11 cellular contexts compared by ENCODE assay signal in the genomic region with DNA sequence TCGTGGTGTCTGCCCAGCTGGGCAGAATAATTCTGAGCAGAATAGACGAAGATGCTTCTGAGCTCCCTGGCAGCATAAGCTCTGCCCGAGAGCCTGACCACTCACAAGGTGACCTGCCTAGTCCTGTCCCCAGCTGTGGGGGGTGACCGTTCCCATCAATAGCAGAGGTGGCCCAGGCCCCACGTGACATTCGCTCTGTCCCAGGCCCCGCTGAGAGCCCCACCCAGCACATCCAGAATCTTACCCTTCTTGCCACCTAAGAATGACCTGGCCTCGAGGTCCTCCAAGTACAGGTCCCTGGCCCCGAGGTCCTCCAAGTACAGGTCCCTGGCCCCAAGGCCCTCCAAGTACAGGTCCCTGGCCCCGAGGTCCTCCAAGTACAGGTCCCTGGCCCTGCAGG. TPM values are rescaled to one million over a fixed set of nuclear protein-coding genes. Genes with fewer than 3 reads are reported as not detected.
DNase-seq lines count a peak whose midpoint lies in the region; ATAC-seq and TF ChIP-seq lines count a peak whose summit lies in the region.
"Had no signal": no experiment of that assay in that cellular context is flagged by ENCODE, and none has a peak within 500 bp of the region (broad histone marks: within the 10 kb centered on the region; RNA-seq: fewer than 3 reads in every experiment).

No MANE protein-coding gene starts in this region.

- H3K4me3 ChIP-seq in body of pancreas (no peak overlapping the region), lower lobe of right lung (peak overlapping the region; percentile 73)
- H3K4me3 ChIP-seq: A549 had no signal

- H3K9me3 ChIP-seq in body of pancreas (no peaks in the 10 kb centered on the region), lower lobe of right lung (no peaks in the 10 kb centered on the region)
- H3K9me3 ChIP-seq: A549 had no signal

- H3K4me1 ChIP-seq in body of pancreas (peaks cover 16% of the 10 kb centered on the region), lower lobe of right lung (peaks cover 64% of the 10 kb centered on the region)
- H3K4me1 ChIP-seq: A549 had no signal

- ATAC-seq in body of pancreas: no peak
- no peak for ATAC-seq in lower lobe of right lung
- no peak for ATAC-seq in HG03571 (IDR thresholded peaks at IDR 0.05; ENCODE audit: unreplicated experiment)
- ATAC-seq: A549 had no signal

- H3K4me1 Mint-ChIP-seq in activated CD4-positive, alpha-beta T cell treated with anti-CD3 and anti-CD28 coated beads, Interleukin-2, amount 10 ng/mL, durations not matched to agents 24 days and 14 days: peaks cover 30% of the 10 kb centered on the region

- H3K4me3 Mint-ChIP-seq in activated CD4-positive, alpha-beta T cell treated with anti-CD3 and anti-CD28 coated beads, Interleukin-2, amount 10 ng/mL, durations not matched to agents 24 days and 14 days: no peak overlapping the region

- H3K9me3 Mint-ChIP-seq in activated CD4-positive, alpha-beta T cell treated with anti-CD3 and anti-CD28 coated beads, Interleukin-2, amount 10 ng/mL, durations not matched to agents 24 days and 14 days: no peaks in the 10 kb centered on the region

- peak overlapping the region; percentile 94 for H3K27ac Mint-ChIP-seq in activated CD4-positive, alpha-beta T cell treated with anti-CD3 and anti-CD28 coated beads, Interleukin-2, amount 10 ng/mL, durations not matched to agents 24 days and 14 days

- peaks cover 25% of the 10 kb centered on the region for H3K36me3 Mint-ChIP-seq in activated CD4-positive, alpha-beta T cell treated with anti-CD3 and anti-CD28 coated beads, Interleukin-2, amount 10 ng/mL, durations not matched to agents 24 days and 14 days (ENCODE audit: low read depth)

- intact Hi-C loops in activated CD4-positive, alpha-beta T cell treated with anti-CD3 and anti-CD28 coated beads, Interleukin-2, amount 10 ng/mL, durations not matched to agents 24 days and 14 days (cut with micrococcal nuclease): no loop called here
- intact Hi-C loops in body of pancreas (cut with DNase I) (no loop called here), lower lobe of right lung (cut with DNase I) (no loop called here)

- H3K27ac ChIP-seq in body of pancreas: peak overlapping the region; percentile 2 to 78 (median 62)
- H3K27ac ChIP-seq in lower lobe of right lung: peak overlapping the region; percentile 95
- H3K27ac ChIP-seq in temporal lobe (ENCODE audit: low read depth, low read length): peak overlapping the region; percentile 64
- H3K27ac ChIP-seq: A549 had no signal

- H3K27me3 Mint-ChIP-seq in activated CD4-positive, alpha-beta T cell treated with anti-CD3 and anti-CD28 coated beads, Interleukin-2, amount 10 ng/mL, durations not matched to agents 24 days and 14 days: no peaks in the 10 kb centered on the region

- H3K27me3 ChIP-seq in body of pancreas (no peaks in the 10 kb centered on the region), lower lobe of right lung (ENCODE audit: low read depth) (no peaks in the 10 kb centered on the region)

- TF ChIP-seq POLR2A in body of pancreas (IDR thresholded peaks at IDR 0.05): no peak

- no peak for DNase-seq in activated CD4-positive, alpha-beta T cell treated with anti-CD3 and anti-CD28 coated beads, Interleukin-2, amount 10 ng/mL, durations not matched to agents 24 days and 14 days
- no peak for DNase-seq in activated CD4-positive, alpha-beta T cell treated with anti-CD3 and anti-CD28 coated beads for 48 hours
- DNase-seq in body of pancreas (no peak), lower lobe of right lung (no peak), OCI-M2 (lab: John Stamatoyannopoulos, UW; ENCODE audit: unreplicated experiment) (no peak), NCI-H69 (lab: John Stamatoyannopoulos, UW) (no peak)
- DNase-seq: GDM1, NCI-H1105 had no signal

- no peak for TF ChIP-seq CTCF in body of pancreas (IDR thresholded peaks at IDR 0.05)
- no peak for TF ChIP-seq CTCF in lower lobe of right lung (IDR thresholded peaks at IDR 0.05)

- H3K36me3 ChIP-seq in body of pancreas (replicated peaks in 1 of 2; ENCODE audit: insufficient read depth in 1 of 2, low read depth in 2 of 2) (no peaks in the 10 kb centered on the region), lower lobe of right lung (peaks cover 25% of the 10 kb centered on the region)

- WGBS in body of pancreas, 2 donors: 76 to 84% methylated on average over 5 to 10 of the region's 10 CpGs

RNA-seq across cellular contexts. Expression of a gene that starts 0.7 kb away (rescaled TPM):
- 19.9 and 20.8 TPM in 2 replicates for total RNA-seq in activated CD4-positive, alpha-beta T cell treated with anti-CD3 and anti-CD28 coated beads, Interleukin-2, amount 10 ng/mL, durations not matched to agents 24 days and 14 days
- total RNA-seq in body of pancreas: 10 to 100 TPM; 23.6 to 25.1 TPM
- 63.1 TPM for total RNA-seq in lower lobe of right lung
- total RNA-seq in temporal lobe: 1.7 TPM

RNA-seq across cellular contexts. Expression of a gene that starts 39.6 kb away (rescaled TPM):
- total RNA-seq in activated CD4-positive, alpha-beta T cell treated with anti-CD3 and anti-CD28 coated beads, Interleukin-2, amount 10 ng/mL, durations not matched to agents 24 days and 14 days: 91.4 and 101 TPM in 2 replicates
- total RNA-seq in body of pancreas (10 to 100 TPM; 25.4 to 76.5 TPM), lower lobe of right lung (27.5 TPM), temporal lobe (13.8 TPM)

RNA-seq across cellular contexts. Expression of a gene that starts 44.0 kb away (rescaled TPM):
- total RNA-seq in activated CD4-positive, alpha-beta T cell treated with anti-CD3 and anti-CD28 coated beads, Interleukin-2, amount 10 ng/mL, durations not matched to agents 24 days and 14 days: not detected in 2 replicates
- total RNA-seq in body of pancreas (not detected), lower lobe of right lung (not detected), temporal lobe (not detected)

RNA-seq across cellular contexts. Expression of a gene that starts 57.9 kb away (rescaled TPM):
- 56.5 and 58.0 TPM in 2 replicates for total RNA-seq in activated CD4-positive, alpha-beta T cell treated with anti-CD3 and anti-CD28 coated beads, Interleukin-2, amount 10 ng/mL, durations not matched to agents 24 days and 14 days
- 100 to 1,000 TPM in 1 of 2 donors, 10 to 100 TPM in 1; 27.2 to 115 TPM for total RNA-seq in body of pancreas
- total RNA-seq in lower lobe of right lung: 146 TPM
- 43.0 TPM for total RNA-seq in temporal lobe
